ENCODE assay signal across 19 cellular contexts in genomic region chr2:65913914-65914786, GRCh38.
"Had no signal": no experiment of that assay in that cellular context is flagged by ENCODE, and none has a peak within 500 bp of the region (broad histone marks: within the 10 kb centered on the region; RNA-seq: fewer than 3 reads in every experiment).

No MANE protein-coding gene starts in this region.

- H3K4me3 Mint-ChIP-seq: activated B cell treated with CpG ODN at 0.5 μM for 24 hours; activated CD4-positive, alpha-beta memory T cell treated with anti-CD3 and anti-CD28 coated beads, Interleukin-2, amount 10 ng/mL, durations not matched to agents 7 days and 5 days; activated CD8-positive, alpha-beta memory T cell treated with anti-CD3 and anti-CD28 coated beads, Interleukin-2, amount 10 ng/mL, durations not matched to agents 7 days and 5 days; activated naive CD8-positive, alpha-beta T cell; effector memory CD8-positive, alpha-beta T cell; mesothelial cell of epicardium; nephron had no signal

- H3K27ac ChIP-seq: cardiac muscle cell, thyroid gland had no signal

- H3K4me3 ChIP-seq: cardiac muscle cell, lung, thyroid gland had no signal

- H3K9me3 Mint-ChIP-seq: activated B cell treated with CpG ODN at 0.5 μM for 24 hours; activated CD4-positive, alpha-beta memory T cell treated with anti-CD3 and anti-CD28 coated beads, Interleukin-2, amount 10 ng/mL, durations not matched to agents 7 days and 5 days; mesothelial cell of epicardium; nephron had no signal

- H3K36me3 Mint-ChIP-seq: activated CD8-positive, alpha-beta memory T cell treated with anti-CD3 and anti-CD28 coated beads, Interleukin-2, amount 10 ng/mL, durations not matched to agents 7 days and 5 days; activated naive CD8-positive, alpha-beta T cell; mesothelial cell of epicardium had no signal

- H3K27ac Mint-ChIP-seq: activated B cell treated with CpG ODN at 0.5 μM for 24 hours; activated CD4-positive, alpha-beta memory T cell treated with anti-CD3 and anti-CD28 coated beads, Interleukin-2, amount 10 ng/mL, durations not matched to agents 7 days and 5 days; activated CD8-positive, alpha-beta memory T cell treated with anti-CD3 and anti-CD28 coated beads, Interleukin-2, amount 10 ng/mL, durations not matched to agents 7 days and 5 days; activated naive CD8-positive, alpha-beta T cell; effector memory CD8-positive, alpha-beta T cell; nephron had no signal

- H3K27me3 ChIP-seq: cardiac muscle cell, thyroid gland had no signal

- DNase-seq: activated B cell treated with CpG ODN at 0.5 μM for 24 hours; activated CD4-positive, alpha-beta memory T cell treated with anti-CD3 and anti-CD28 coated beads, Interleukin-2, amount 10 ng/mL, durations not matched to agents 7 days and 5 days; activated CD4-positive, alpha-beta T cell treated with anti-CD3 and anti-CD28 coated beads for 48 hours; activated CD8-positive, alpha-beta memory T cell treated with anti-CD3 and anti-CD28 coated beads, Interleukin-2, amount 10 ng/mL, durations not matched to agents 7 days and 5 days; amygdala; dermis blood vessel endothelial cell; effector memory CD8-positive, alpha-beta T cell; hypothalamus; nucleus accumbens; stimulated activated CD4-positive, alpha-beta T cell treated with anti-CD3 and anti-CD28 coated beads, Interleukin-1b, Interleukin-23, amount 100 ng/mL, for 48 hours; stimulated activated naive CD4-positive, alpha-beta T cell treated with Interleukin-2 at 50 U/mL for 16 hours; thyroid gland had no signal

- ATAC-seq: activated CD8-positive, alpha-beta memory T cell treated with anti-CD3 and anti-CD28 coated beads, Interleukin-2, amount 10 ng/mL, durations not matched to agents 7 days and 5 days; effector memory CD8-positive, alpha-beta T cell had no signal

- H3K9me3 ChIP-seq: thyroid gland had no signal

- FAIRE-seq: frontal cortex, keratinocyte had no signal

- H3K4me1 ChIP-seq: thyroid gland had no signal

- H3K27me3 Mint-ChIP-seq: activated CD4-positive, alpha-beta memory T cell treated with anti-CD3 and anti-CD28 coated beads, Interleukin-2, amount 10 ng/mL, durations not matched to agents 7 days and 5 days; activated CD8-positive, alpha-beta memory T cell treated with anti-CD3 and anti-CD28 coated beads, Interleukin-2, amount 10 ng/mL, durations not matched to agents 7 days and 5 days; effector memory CD8-positive, alpha-beta T cell had no signal

- H3K4me1 Mint-ChIP-seq: activated B cell treated with CpG ODN at 0.5 μM for 24 hours; activated CD4-positive, alpha-beta memory T cell treated with anti-CD3 and anti-CD28 coated beads, Interleukin-2, amount 10 ng/mL, durations not matched to agents 7 days and 5 days; activated CD8-positive, alpha-beta memory T cell treated with anti-CD3 and anti-CD28 coated beads, Interleukin-2, amount 10 ng/mL, durations not matched to agents 7 days and 5 days had no signal

- H3K36me3 ChIP-seq: cardiac muscle cell, thyroid gland had no signal
